ENCODE assay signal across 9 cellular contexts in the genomic region with DNA sequence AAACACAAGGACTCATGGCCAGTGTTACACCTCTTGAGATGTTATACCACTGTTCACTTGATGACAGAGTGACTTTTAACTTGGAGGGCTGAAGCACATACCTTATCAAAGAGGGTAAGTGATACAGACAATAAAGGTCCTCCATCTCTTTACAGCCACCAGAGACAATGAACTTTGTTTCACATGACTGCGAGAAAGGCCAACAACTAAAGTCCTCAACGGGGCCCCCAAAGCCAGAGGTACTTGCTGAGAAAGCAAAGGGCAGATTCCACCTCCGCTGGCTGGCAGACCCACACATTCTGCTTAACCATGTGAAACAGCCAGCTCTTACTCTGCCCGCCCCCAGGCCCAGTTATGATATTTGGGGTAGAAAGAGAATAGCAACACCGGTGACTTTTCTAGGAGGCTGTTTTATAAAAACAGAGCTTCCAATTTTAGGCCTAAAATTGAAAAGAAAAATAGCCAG. TPM values are rescaled to one million over a fixed set of nuclear protein-coding genes. Genes with fewer than 3 reads are reported as not detected.
A peak's percentile ranks its signal among the peaks of the same experiment; 100 is the strongest.
DNase-seq lines count a peak whose midpoint lies in the region; TF ChIP-seq lines count a peak whose summit lies in the region.
"Had no signal": no experiment of that assay in that cellular context is flagged by ENCODE, and none has a peak within 500 bp of the region (broad histone marks: within the 10 kb centered on the region; RNA-seq: fewer than 3 reads in every experiment).

No MANE protein-coding gene starts in this region.

- H3K4me1 Mint-ChIP-seq in HFFc6 (ENCODE audit: low read depth) (peaks cover 82% of the 10 kb centered on the region), mesothelial cell of epicardium (peaks cover 28% of the 10 kb centered on the region)

- H3K4me3 ChIP-seq in AG04450 (ENCODE audit: low read depth, low read length) (no peak overlapping the region), endocrine pancreas (ENCODE audit: control insufficient read depth, insufficient read depth, low read length) (no peak overlapping the region), mesendoderm (ENCODE audit: low read length) (no peak overlapping the region)

- no peak overlapping the region for H3K23ac ChIP-seq in mesendoderm (ENCODE audit: low read length)

- no peak overlapping the region for H3K18ac ChIP-seq in mesendoderm (ENCODE audit: low read length)

- H2AK5ac ChIP-seq in mesendoderm (ENCODE audit: low read length) = no peak overlapping the region

- H3K27me3 ChIP-seq in AG04450 (ENCODE audit: control insufficient read depth, insufficient read depth, low read length) (no peaks in the 10 kb centered on the region), endocrine pancreas (ENCODE audit: control insufficient read depth, insufficient read depth, low read length) (no peaks in the 10 kb centered on the region), mesendoderm (ENCODE audit: insufficient read depth, low read length, poor library complexity) (no peaks in the 10 kb centered on the region)

- H3K9me3 ChIP-seq in AG04450 (ENCODE audit: control insufficient read depth, insufficient read depth, low read length) = no peaks in the 10 kb centered on the region
- no peaks in the 10 kb centered on the region for H3K9me3 ChIP-seq in endocrine pancreas (ENCODE audit: control insufficient read depth, low read length)

- H4K5ac ChIP-seq in mesendoderm (ENCODE audit: low read length) = no peak overlapping the region

- peak overlapping the region; percentile 66 for H3K4me3 Mint-ChIP-seq in HFFc6
- H3K4me3 Mint-ChIP-seq in mesothelial cell of epicardium = no peak overlapping the region

- POLR2A ChIA-PET in AG04450 (lab: Yijun Ruan, JAX) = interaction anchor here (0.6 kb wide), 1 partner anchor 21 kb away, joined by 3 read pairs; a partner anchor contains a TSS

- H3K4me1 ChIP-seq in endocrine pancreas (ENCODE audit: control insufficient read depth, insufficient read depth, low read length) (peaks cover 26% of the 10 kb centered on the region), mesendoderm (ENCODE audit: control insufficient read depth, low read depth, low read length) (peaks cover 11% of the 10 kb centered on the region)

- H2BK120ac ChIP-seq in mesendoderm (ENCODE audit: low read depth, low read length) = no peak overlapping the region

- H3K27ac Mint-ChIP-seq in HFFc6 (peak overlapping the region; percentile 86), mesothelial cell of epicardium (peak overlapping the region; percentile 80)

- no peak overlapping the region for H4K8ac ChIP-seq in mesendoderm (ENCODE audit: low read depth, low read length)

- H3K9ac ChIP-seq in endocrine pancreas (ENCODE audit: control insufficient read depth, insufficient read depth, low read length) = peak overlapping the region; percentile 54
- no peak overlapping the region for H3K9ac ChIP-seq in mesendoderm (ENCODE audit: low read length)

- peaks cover 13% of the 10 kb centered on the region for H3K79me1 ChIP-seq in mesendoderm (ENCODE audit: low read length)

- H3K36me3 ChIP-seq in endocrine pancreas (ENCODE audit: control insufficient read depth, insufficient read depth, low read length) (no peaks in the 10 kb centered on the region), mesendoderm (ENCODE audit: control insufficient read depth, insufficient read depth, low read length) (no peaks in the 10 kb centered on the region)

- H3K4ac ChIP-seq in mesendoderm (ENCODE audit: low read depth, low read length) = no peak overlapping the region

- H3K79me2 ChIP-seq in mesendoderm (ENCODE audit: control insufficient read depth, insufficient read depth, low read length) = peaks cover 9% of the 10 kb centered on the region

- H3K9me3 Mint-ChIP-seq in HFFc6 (no peaks in the 10 kb centered on the region), mesothelial cell of epicardium (peaks cover 3% of the 10 kb centered on the region)

- no peak overlapping the region for H3K4me2 ChIP-seq in mesendoderm (ENCODE audit: low read length)

- TF ChIP-seq CTCF in AG04450 (IDR thresholded peaks at IDR 0.05; ENCODE audit: low read depth, low read length) (no peak), HFFc6 (IDR thresholded peaks at IDR 0.05) (no peak), mesothelial cell of epicardium (IDR thresholded peaks at IDR 0.05; ENCODE audit: unreplicated experiment) (no peak)

- no peak overlapping the region for H2BK5ac ChIP-seq in mesendoderm (ENCODE audit: low read length)

- peaks cover 30% of the 10 kb centered on the region for H3K36me3 Mint-ChIP-seq in HFFc6 (ENCODE audit: low read depth)
- H3K36me3 Mint-ChIP-seq in mesothelial cell of epicardium = peaks cover 5% of the 10 kb centered on the region

- no CpG with 5 or more reads among the region's 5 CpGs for WGBS in mesendoderm (ENCODE audit: extremely low coverage, insufficient coverage, low lambda C conversion rate)

- H3K27ac ChIP-seq in AG04450 (ENCODE audit: low read depth, low read length) (peak overlapping the region; percentile 79), mesendoderm (ENCODE audit: low read depth, low read length) (no peak overlapping the region)

- DNase-seq in AG04450 (ENCODE audit: low read depth, low spot score) = no peak
- no peak for DNase-seq in HFFc6
- DNase-seq in mesothelial cell of epicardium (ENCODE audit: low spot score in 2 of 2, unreplicated experiment in 2 of 2) = no peak
- no peak for DNase-seq in NCI-H526 (lab: John Stamatoyannopoulos, UW)
- no peak for DNase-seq in NCI-H1417 treated with DMSO at 0.1 percent for 48 hours (lab: John Stamatoyannopoulos, UW)
- no peak for DNase-seq in mesendoderm
- no peak for DNase-seq in NCI-H2107 treated with DMSO at 0.1 percent for 48 hours (lab: John Stamatoyannopoulos, UW; ENCODE audit: unreplicated experiment)
- DNase-seq: KG1 had no signal

- H2BK15ac ChIP-seq in mesendoderm (replicated peaks; ENCODE audit: low read depth) = no peak overlapping the region

- H3K56ac ChIP-seq in mesendoderm (ENCODE audit: low read length) = no peak overlapping the region

- no peaks in the 10 kb centered on the region for H3K27me3 Mint-ChIP-seq in HFFc6 (ENCODE audit: insufficient read depth)
- H3K27me3 Mint-ChIP-seq in mesothelial cell of epicardium (ENCODE audit: low read depth) = no peaks in the 10 kb centered on the region

- CTCF ChIA-PET in AG04450 (lab: Charles Lee) = interaction anchor here (1.9 kb wide), 1 partner anchor 28 kb away, joined by 4 read pairs; no protein-coding TSS in a partner anchor

RNA-seq across cellular contexts. Expression of a gene that starts 21.4 kb away (rescaled TPM):
- 11.3 and 12.0 TPM in 2 replicates for polyA plus RNA-seq in AG04450 (2011; rRNA removed)
- polyA minus RNA-seq in AG04450 (2011; rRNA and poly(A)+ RNA removed) = 30.8 and 36.5 TPM in 2 replicates
- 10 to 100 TPM; 29.2 to 41.0 (median 32.1) TPM for total RNA-seq in HFFc6 (2021; fragmentation: NEBNext Ultra II Directional; extraction: Animal tissue kit (Norgen Biotek cat#: 25700))
- 10.8 to 12.4 TPM (median 12.0 TPM) in 3 replicates for total RNA-seq in mesothelial cell of epicardium
- polyA plus RNA-seq in mesendoderm (2013, experiment 1 of 2) = 5.1 TPM
- 5.4 TPM for polyA plus RNA-seq in mesendoderm (2013, experiment 2 of 2)

RNA-seq across cellular contexts. Expression of a gene that starts 21.9 kb away (rescaled TPM):
- polyA plus RNA-seq in AG04450 (2011; rRNA removed) = 32.3 and 41.1 TPM in 2 replicates
- polyA minus RNA-seq in AG04450 (2011; rRNA and poly(A)+ RNA removed) = 17.9 and 19.1 TPM in 2 replicates
- 10 to 100 TPM; 22.2 to 28.4 (median 25.8) TPM for total RNA-seq in HFFc6 (2021; fragmentation: NEBNext Ultra II Directional; extraction: Animal tissue kit (Norgen Biotek cat#: 25700))
- total RNA-seq in mesothelial cell of epicardium = 14.7 to 16.0 TPM (median 15.9 TPM) in 3 replicates
- 11.7 TPM for polyA plus RNA-seq in mesendoderm (2013, experiment 1 of 2)
- 11.3 TPM for polyA plus RNA-seq in mesendoderm (2013, experiment 2 of 2)
